In genomic region chr12:57196956-57197355, GRCh38 we compare ENCODE assay signal across 23 cellular contexts. TPM values are rescaled to one million over a fixed set of nuclear protein-coding genes. Genes with fewer than 3 reads are reported as not detected.
DNase-seq lines count a peak whose midpoint lies in the region; ATAC-seq and TF ChIP-seq lines count a peak whose summit lies in the region.
"Had no signal": no experiment of that assay in that cellular context is flagged by ENCODE, and none has a peak within 500 bp of the region (broad histone marks: within the 10 kb centered on the region; RNA-seq: fewer than 3 reads in every experiment).

No MANE protein-coding gene starts in this region.

- CTCF ChIA-PET in IMR-90 (lab: Yijun Ruan, JAX) (no interaction called here), RWPE1 (lab: Yijun Ruan, JAX) (no interaction called here)

- in situ Hi-C loops in IMR-90 (cut with MboI; ENCODE audit: low sequenced_read_pairs), result no loop called here

- H3K27me3 ChIP-seq in IMR-90 (ENCODE audit: control insufficient read depth, insufficient read depth, low read length), result no peaks in the 10 kb centered on the region
- H3K27me3 ChIP-seq in dorsolateral prefrontal cortex, result no peaks in the 10 kb centered on the region
- no peaks in the 10 kb centered on the region for H3K27me3 ChIP-seq in neuronal stem cell (ENCODE audit: control insufficient read depth in 3 of 3, insufficient read depth in 3 of 3, low read depth in 1 of 3, low read length in 3 of 3)
- no peaks in the 10 kb centered on the region for H3K27me3 ChIP-seq in Karpas-422 (ENCODE audit: low read length)

- H2AFZ ChIP-seq in IMR-90 (replicated peaks; ENCODE audit: low read length, poor library complexity) (peak overlapping the region; percentile 33), neuronal stem cell (ENCODE audit: low read length) (no peak overlapping the region), Karpas-422 (ENCODE audit: low read length) (no peak overlapping the region)
- H2AFZ ChIP-seq: GM23248 had no signal

- H3K79me1 ChIP-seq in IMR-90 (ENCODE audit: low read depth in 1 of 2, low read length in 2 of 2), result peaks cover 12 to 14% of the 10 kb centered on the region in 2 experiments
- peaks cover 10% of the 10 kb centered on the region for H3K79me1 ChIP-seq in neuronal stem cell (ENCODE audit: low read depth, low read length)

- H3K36me3 ChIP-seq in IMR-90 (ENCODE audit: control insufficient read depth, insufficient read depth, low read length) (peaks cover 100% of the 10 kb centered on the region), neuronal stem cell (replicated peaks in 1 of 2; ENCODE audit: control insufficient read depth in 2 of 2, insufficient read depth in 2 of 2, low read length in 2 of 2) (peaks cover 93 to 100% of the 10 kb centered on the region in 2 donors), Karpas-422 (ENCODE audit: insufficient read depth, low read length) (no peaks in the 10 kb centered on the region)

- H4K5ac ChIP-seq in IMR-90 (ENCODE audit: low read depth, low read length), result no peak overlapping the region

- H3K18ac ChIP-seq in IMR-90 (ENCODE audit: low read depth, low read length) (no peak overlapping the region), neuronal stem cell (ENCODE audit: low read length) (no peak overlapping the region)

- no peaks in the 10 kb centered on the region for H3K79me2 ChIP-seq in Karpas-422 (ENCODE audit: low read length)

- no peaks in the 10 kb centered on the region for H3K9me2 ChIP-seq in Karpas-422 (replicated peaks; ENCODE audit: insufficient read depth, low read length)

- H4K20me1 ChIP-seq in IMR-90 (ENCODE audit: insufficient read depth, low read length) (peaks cover 8% of the 10 kb centered on the region; the same call in 1 of the 2 replicates), Karpas-422 (ENCODE audit: insufficient read depth, low read depth, low read length) (no peaks in the 10 kb centered on the region)

- intact Hi-C loops in IMR-90 (cut with micrococcal nuclease), result no loop called here
- intact Hi-C loops in dorsolateral prefrontal cortex (cut with DNase I), result no loop called here
- intact Hi-C loops in lower leg skin (cut with DNase I; ENCODE audit: low total_unique reads), result no loop called here

- H3K4me1 ChIP-seq in IMR-90 (ENCODE audit: control insufficient read depth, insufficient read depth, low read length) (no peaks in the 10 kb centered on the region), neuronal stem cell (ENCODE audit: control insufficient read depth in 2 of 2, insufficient read depth in 1 of 2, low read depth in 1 of 2, low read length in 2 of 2) (no peaks in the 10 kb centered on the region), Karpas-422 (ENCODE audit: low read length) (no peaks in the 10 kb centered on the region)
- H3K4me1 ChIP-seq: Caco-2 had no signal

- no TSS peak for BruUV-seq in IMR-90 (replicated peaks; lab: Mats Ljungman, UMichigan)

- POLR2A ChIA-PET in IMR-90 (lab: Charles Lee; ENCODE audit: unreplicated experiment) (no interaction called here), RWPE1 (lab: Yijun Ruan, JAX; ENCODE audit: low non-redundant PET) (no interaction called here)

- H4K91ac ChIP-seq in IMR-90 (ENCODE audit: insufficient read depth, low read depth, low read length) (no peak overlapping the region), neuronal stem cell (ENCODE audit: low read depth, low read length, poor library complexity) (no peak overlapping the region)

- no peak overlapping the region for H2BK120ac ChIP-seq in IMR-90 (ENCODE audit: low read depth, low read length)
- peak overlapping the region; percentile 72 for H2BK120ac ChIP-seq in neuronal stem cell (ENCODE audit: low read depth, low read length)

- H3K4ac ChIP-seq in IMR-90 (ENCODE audit: low read depth, low read length) (no peak overlapping the region), neuronal stem cell (ENCODE audit: low read length) (no peak overlapping the region)

- TF ChIP-seq POLR2A in IMR-90 (IDR thresholded peaks at IDR 0.05; ENCODE audit: low read depth, low read length), result no peak
- no peak for TF ChIP-seq POLR2A in lower leg skin (IDR thresholded peaks at IDR 0.05)

- 97% methylated on average over 16 of the region's 22 CpGs; no CpG with 5 or more reads in 1 of the 2 experiments for WGBS in IMR-90 (ENCODE audit: extremely low coverage in 2 of 2, insufficient read length in 1 of 2), 2 experiments
- WGBS in neuronal stem cell (ENCODE audit: extremely low coverage in 2 of 2, insufficient read length in 2 of 2, insufficient replicate concordance in 1 of 2), 2 donors, result no CpG with 5 or more reads among the region's 22 CpGs
- 88 to 90% methylated on average over 17 to 22 of the region's 22 CpGs for WGBS in lower leg skin, 2 donors

- H2AK9ac ChIP-seq in IMR-90 (replicated peaks; ENCODE audit: low read depth, low read length, poor library complexity), result no peak overlapping the region

- no peak overlapping the region for H2BK12ac ChIP-seq in neuronal stem cell (ENCODE audit: low read length)

- H3K4me2 ChIP-seq in IMR-90 (ENCODE audit: low read depth, low read length) (no peak overlapping the region), neuronal stem cell (ENCODE audit: insufficient read depth, low read length, poor library complexity, severe bottlenecking) (no peak overlapping the region), Karpas-422 (ENCODE audit: low read depth, low read length, poor library complexity, severe bottlenecking) (no peak overlapping the region)

- H3K9ac ChIP-seq in IMR-90 (ENCODE audit: low read depth, low read length), result no peak overlapping the region
- H3K9ac ChIP-seq in neuronal stem cell (ENCODE audit: low read depth, low read length, poor library complexity), result no peak overlapping the region
- H3K9ac ChIP-seq in Karpas-422 (ENCODE audit: low read length), result no peak overlapping the region
- H3K9ac ChIP-seq: GM23248 had no signal

- H3K27ac ChIP-seq in IMR-90 (ENCODE audit: insufficient read depth, low read length), result no peak overlapping the region
- H3K27ac ChIP-seq in RWPE1, result 0 out of 2 replicates have a peak overlapping the region, but pooled peaks have one; percentile 4
- peak overlapping the region in 53 of 59 donors; percentile 7 to 88 (median 66) for H3K27ac ChIP-seq in dorsolateral prefrontal cortex
- H3K27ac ChIP-seq in neuronal stem cell (replicated peaks; ENCODE audit: low read length), result no peak overlapping the region
- no peak overlapping the region for H3K27ac ChIP-seq in Karpas-422 (ENCODE audit: low read length)
- H3K27ac ChIP-seq: C4-2B, GM23248 had no signal

- no peaks in the 10 kb centered on the region for H3K9me1 ChIP-seq in IMR-90 (ENCODE audit: insufficient read depth, low read length)

- H3K9me3 ChIP-seq in IMR-90 (ENCODE audit: control insufficient read depth, insufficient read depth, low read length) (no peaks in the 10 kb centered on the region), neuronal stem cell (replicated peaks in 1 of 2; ENCODE audit: control insufficient read depth in 2 of 2, insufficient read depth in 1 of 2, low read depth in 1 of 2, low read length in 2 of 2) (peaks cover 0 to 2% of the 10 kb centered on the region in 2 donors), Karpas-422 (ENCODE audit: low read length) (no peaks in the 10 kb centered on the region)
- H3K9me3 ChIP-seq: Caco-2 had no signal

- dilution Hi-C loops in IMR-90 (cut with HindIII; ENCODE audit: low sequenced_read_pairs, unreplicated experiment), result no loop called here

- H4K8ac ChIP-seq in IMR-90 (ENCODE audit: low read depth in 2 of 2, low read length in 2 of 2) (no peak overlapping the region), neuronal stem cell (ENCODE audit: low read depth, low read length) (no peak overlapping the region)

- ATAC-seq in IMR-90 (ENCODE audit: low read depth), result no peak
- ATAC-seq: CD8-positive, alpha-beta T cell; GM12878 had no signal

- DNase-seq in IMR-90 (no peak), RWPE1 (ENCODE audit: low spot score) (no peak), dorsolateral prefrontal cortex (no peak), neuronal stem cell (ENCODE audit: low spot score) (no peak), Karpas-422 (no peak), DMS 273 treated with DMSO at 0.1 percent for 48 hours (lab: John Stamatoyannopoulos, UW) (no peak), NOMO-1 treated with DMSO at 0.1 percent for 48 hours (lab: John Stamatoyannopoulos, UW; ENCODE audit: unreplicated experiment) (no peak), lower leg skin (ENCODE audit: low spot score in 2 of 2) (no peak)
- DNase-seq: Caco-2; CD4-positive, CD25-positive, alpha-beta regulatory T cell; CD8-positive, alpha-beta T cell; DMS79; EL; GDM1; GM23248; H7; HCEC 1CT had no signal

- H3K4me3 ChIP-seq in IMR-90 (ENCODE audit: insufficient read depth, low read depth, low read length) (no peak overlapping the region), dorsolateral prefrontal cortex (no peak overlapping the region), neuronal stem cell (ENCODE audit: low read length in 2 of 2) (no peak overlapping the region), Karpas-422 (ENCODE audit: low read length) (no peak overlapping the region), lower leg skin (ENCODE audit: low read depth, poor library complexity, severe bottlenecking) (no peak overlapping the region)
- H3K4me3 ChIP-seq: GM12878, GM23248 had no signal

- TF ChIP-seq RAD21 in IMR-90 (IDR thresholded peaks at IDR 0.05; ENCODE audit: low read length), result no peak

- H2BK5ac ChIP-seq in IMR-90 (ENCODE audit: low read depth, low read length, poor library complexity, severe bottlenecking) (no peak overlapping the region), neuronal stem cell (ENCODE audit: low read length) (peak overlapping the region; percentile 75)

- no peak overlapping the region for H3K23ac ChIP-seq in IMR-90 (ENCODE audit: low read depth, low read length)
- H3K23ac ChIP-seq in neuronal stem cell (ENCODE audit: low read depth, low read length, poor library complexity), result peak overlapping the region; percentile 80

- H3K56ac ChIP-seq in IMR-90 (ENCODE audit: extremely low read depth, insufficient read depth, low read length), result no peak overlapping the region

- no peak overlapping the region for H2BK15ac ChIP-seq in IMR-90 (ENCODE audit: low read depth, low read length)
- H2BK15ac ChIP-seq in neuronal stem cell (ENCODE audit: low read length), result no peak overlapping the region

- TF ChIP-seq CTCF in IMR-90 (conservative IDR thresholded peaks at IDR 0.05; ENCODE audit: low read depth, low read length), result no peak
- no peak for TF ChIP-seq CTCF in RWPE1 (conservative IDR thresholded peaks at IDR 0.05; ENCODE audit: low read depth)
- TF ChIP-seq CTCF in dorsolateral prefrontal cortex (IDR thresholded peaks at IDR 0.05 in 54 of 56, conservative IDR thresholded peaks at IDR 0.05 in 2 of 56; ENCODE audit: low read depth in 1 of 56, partially characterized antibody in 56 of 56), result no peak
- TF ChIP-seq CTCF in lower leg skin (IDR thresholded peaks at IDR 0.05), result no peak

- H2AK5ac ChIP-seq in IMR-90 (ENCODE audit: low read depth, low read length) (no peak overlapping the region), neuronal stem cell (ENCODE audit: low read depth, low read length) (no peak overlapping the region)

- no peak overlapping the region for H3K14ac ChIP-seq in IMR-90 (replicated peaks; ENCODE audit: low read depth, low read length)
- no peak overlapping the region for H3K14ac ChIP-seq in neuronal stem cell (ENCODE audit: low read length)

- no peak overlapping the region for H2BK20ac ChIP-seq in IMR-90 (ENCODE audit: low read depth, low read length)

RNA-seq across cellular contexts. Expression of gene NXPH4, which starts 19.6 kb away (rescaled TPM):
- total RNA-seq in IMR-90 (2012; rRNA removed) (0.36 and 0.56 TPM in 2 replicates), dorsolateral prefrontal cortex (10 to 100 TPM in 3 of 120 experiments, 1 to 10 TPM in 113, under 1 TPM in 4; 0.56 to 14.0 (median 4.6) TPM), lower leg skin (10 to 100 TPM; 18.4 to 21.3 (median 19.9) TPM)
- 3.3 and 3.8 TPM in 2 replicates for polyA plus RNA-seq in IMR-90 (2012; rRNA removed)
- 4.8 and 7.5 TPM in 2 replicates for polyA plus RNA-seq in IMR-90 (2012; cell fraction: cytosol; rRNA removed)
- polyA plus RNA-seq in IMR-90 (2012; cell fraction: nucleus; rRNA removed; ENCODE audit: low replicate concordance), result 3.3 and 5.8 TPM in 2 replicates
- polyA plus RNA-seq in neuronal stem cell (2013, experiment 1 of 2), result 0.26 TPM
- 0.29 TPM for polyA plus RNA-seq in neuronal stem cell (2013, experiment 2 of 2)
- 2.9 and 4.2 TPM in 2 replicates for total RNA-seq in Karpas-422 (2014; rRNA removed; shearing (Covaris generic); ENCODE audit: low replicate concordance)

RNA-seq across cellular contexts. Expression of gene SHMT2, which starts 32.6 kb away (rescaled TPM):
- total RNA-seq in IMR-90 (2012; rRNA removed) (225 and 266 TPM in 2 replicates), dorsolateral prefrontal cortex (10 to 100 TPM; 16.2 to 50.9 (median 31.5) TPM), lower leg skin (10 to 100 TPM; 62.4 to 71.8 (median 67.4) TPM)
- polyA plus RNA-seq in IMR-90 (2012; rRNA removed), result 302 and 364 TPM in 2 replicates
- 201 and 323 TPM in 2 replicates for polyA plus RNA-seq in IMR-90 (2012; cell fraction: cytosol; rRNA removed)
- 303 and 511 TPM in 2 replicates for polyA plus RNA-seq in IMR-90 (2012; cell fraction: nucleus; rRNA removed; ENCODE audit: low replicate concordance)
- 117 TPM for polyA plus RNA-seq in neuronal stem cell (2013, experiment 1 of 2)
- polyA plus RNA-seq in neuronal stem cell (2013, experiment 2 of 2), result 112 TPM
- 399 and 449 TPM in 2 replicates for total RNA-seq in Karpas-422 (2014; rRNA removed; shearing (Covaris generic); ENCODE audit: low replicate concordance)

RNA-seq across cellular contexts. Expression of gene LRP1-AS, which starts 49.5 kb away (rescaled TPM):
- total RNA-seq in IMR-90 (2012; rRNA removed), result not detected in 2 replicates
- not detected in 2 replicates for polyA plus RNA-seq in IMR-90 (2012; rRNA removed)
- not detected in 2 replicates for polyA plus RNA-seq in IMR-90 (2012; cell fraction: cytosol; rRNA removed)
- polyA plus RNA-seq in IMR-90 (2012; cell fraction: nucleus; rRNA removed; ENCODE audit: low replicate concordance), result not detected in 2 replicates
- total RNA-seq in dorsolateral prefrontal cortex, result under 1 TPM in 2 of 120 experiments, not detected in 118; 0.76 to 0.81 TPM
- polyA plus RNA-seq in neuronal stem cell (2013, experiment 1 of 2), result not detected
- not detected for polyA plus RNA-seq in neuronal stem cell (2013, experiment 2 of 2)
- not detected in 2 replicates for total RNA-seq in Karpas-422 (2014; rRNA removed; shearing (Covaris generic); ENCODE audit: low replicate concordance)
- not detected for total RNA-seq in lower leg skin
- total RNA-seq: A172; A673; Caco-2; CD4-positive, CD25-positive, alpha-beta regulatory T cell; CD8-positive, alpha-beta T cell; GM12878; GM23248; H1; H7 had no signal
- polyA plus RNA-seq: BJ; CD4-positive, CD25-positive, alpha-beta regulatory T cell; GM12878; H1 had no signal

RNA-seq across cellular contexts. Expression of gene STAC3, which starts 54.0 kb away (rescaled TPM):
- under 0.01 and 0.18 TPM in 2 replicates for total RNA-seq in IMR-90 (2012; rRNA removed)
- polyA plus RNA-seq in IMR-90 (2012; rRNA removed), result 0.67 and 0.80 TPM in 2 replicates
- polyA plus RNA-seq in IMR-90 (2012; cell fraction: cytosol; rRNA removed), result 0.13 and 0.66 TPM in 2 replicates
- polyA plus RNA-seq in IMR-90 (2012; cell fraction: nucleus; rRNA removed; ENCODE audit: low replicate concordance), result 2.9 and 4.4 TPM in 2 replicates
- 1 to 10 TPM in 116 of 120 experiments, under 1 TPM in 4; 0.70 to 7.1 (median 2.8) TPM for total RNA-seq in dorsolateral prefrontal cortex
- polyA plus RNA-seq in neuronal stem cell (2013, experiment 1 of 2), result 0.79 TPM
- 0.93 TPM for polyA plus RNA-seq in neuronal stem cell (2013, experiment 2 of 2)
- 5.9 and 7.8 TPM in 2 replicates for total RNA-seq in Karpas-422 (2014; rRNA removed; shearing (Covaris generic); ENCODE audit: low replicate concordance)
- 1 to 10 TPM in 2 of 4 donors, under 1 TPM in 2; 0.71 to 3.8 (median 1.5) TPM for total RNA-seq in lower leg skin

Comparison
In these comparisons a context has a peak if more than half of its experiments do, and no peak if none do; other contexts are left out.
1. H3K27ac ChIP-seq: peak in RWPE1 (single experiment) and dorsolateral prefrontal cortex (53 of 59); none in IMR-90 (single experiment), neuronal stem cell (single experiment) and Karpas-422 (single experiment).